25 cellular contexts compared by ENCODE assay signal in genomic region chr17:51188321-51188853, GRCh38.
"Had no signal": no experiment of that assay in that cellular context is flagged by ENCODE, and none has a peak within 500 bp of the region (broad histone marks: within the 10 kb centered on the region; RNA-seq: fewer than 3 reads in every experiment).

No MANE protein-coding gene starts in this region.

- H3K4me3 Mint-ChIP-seq: activated CD4-positive, alpha-beta memory T cell treated with anti-CD3 and anti-CD28 coated beads for 36 hours; activated naive CD8-positive, alpha-beta T cell; activated T-helper 17 cell treated with anti-CD3 and anti-CD28 coated beads, Interleukin-2, amount 50 U/mL, for 72 hours; central memory CD8-positive, alpha-beta T cell; natural killer cell; stimulated activated naive CD8-positive, alpha-beta T cell treated with anti-CD3 and anti-CD28 coated beads, Interleukin-15, Interleukin-2, amounts not matched to agents 100 ng/mL and 50 ng/mL, for 24 hours; T-helper 17 cell had no signal

- FAIRE-seq: colon had no signal

- H3K27me3 ChIP-seq: adrenal gland, ascending aorta, gastroesophageal sphincter, heart left ventricle, ovary, thyroid gland had no signal

- H3K36me3 ChIP-seq: ovary had no signal

- H3K27me3 Mint-ChIP-seq: activated CD4-positive, alpha-beta memory T cell treated with anti-CD3 and anti-CD28 coated beads for 36 hours; activated naive CD8-positive, alpha-beta T cell; activated T-helper 17 cell treated with anti-CD3 and anti-CD28 coated beads, Interleukin-2, amount 50 U/mL, for 72 hours; central memory CD8-positive, alpha-beta T cell; stimulated activated naive CD8-positive, alpha-beta T cell treated with anti-CD3 and anti-CD28 coated beads, Interleukin-15, Interleukin-2, amounts not matched to agents 100 ng/mL and 50 ng/mL, for 24 hours; T-helper 17 cell had no signal

- H3K9me3 Mint-ChIP-seq: activated CD4-positive, alpha-beta memory T cell treated with anti-CD3 and anti-CD28 coated beads for 36 hours; activated T-helper 17 cell treated with anti-CD3 and anti-CD28 coated beads, Interleukin-2, amount 50 U/mL, for 72 hours; central memory CD8-positive, alpha-beta T cell; natural killer cell; stimulated activated naive CD8-positive, alpha-beta T cell treated with anti-CD3 and anti-CD28 coated beads, Interleukin-15, Interleukin-2, amounts not matched to agents 100 ng/mL and 50 ng/mL, for 24 hours had no signal

- H3K4me3 ChIP-seq: adrenal gland, ascending aorta, gastroesophageal sphincter, heart left ventricle, ovary, prostate gland, thyroid gland had no signal

- H3K4me1 Mint-ChIP-seq: central memory CD8-positive, alpha-beta T cell; natural killer cell had no signal

- DNase-seq: activated CD4-positive, alpha-beta memory T cell treated with anti-CD3 and anti-CD28 coated beads for 36 hours; activated CD4-positive, alpha-beta T cell treated with anti-CD3 and anti-CD28 coated beads for 48 hours; activated T-cell treated with anti-CD3 and anti-CD28 coated beads, Interleukin-2, amount 50 U/mL, for 1 hour; adrenal gland; effector memory CD4-positive, alpha-beta T cell; heart left ventricle; islet precursor cell; left cardiac atrium; midbrain; natural killer cell; ovary; stimulated activated CD4-positive, alpha-beta T cell treated with anti-CD3 and anti-CD28 coated beads, Interleukin-12 subunit alpha, Interleukin-12 subunit beta, amount 100 ng/mL, for 4 hours; stimulated activated CD4-positive, alpha-beta T cell treated with anti-CD3 and anti-CD28 coated beads, Interleukin-4, amount 100 ng/mL, for 4 hours; substantia nigra; T-helper 17 cell; thyroid gland had no signal

- H3K27ac ChIP-seq: adrenal gland, ascending aorta, gastroesophageal sphincter, prostate gland, thyroid gland had no signal

- H3K9me3 ChIP-seq: adrenal gland, ascending aorta, gastroesophageal sphincter, heart left ventricle, ovary, prostate gland, thyroid gland had no signal

- H3K27ac Mint-ChIP-seq: activated CD4-positive, alpha-beta memory T cell treated with anti-CD3 and anti-CD28 coated beads for 36 hours; activated naive CD8-positive, alpha-beta T cell; activated T-helper 17 cell treated with anti-CD3 and anti-CD28 coated beads, Interleukin-2, amount 50 U/mL, for 72 hours; natural killer cell; stimulated activated naive CD8-positive, alpha-beta T cell treated with anti-CD3 and anti-CD28 coated beads, Interleukin-15, Interleukin-2, amounts not matched to agents 100 ng/mL and 50 ng/mL, for 24 hours; T-helper 17 cell had no signal

- H3K4me1 ChIP-seq: adrenal gland, ascending aorta, prostate gland, thyroid gland had no signal

- ATAC-seq: activated T-helper 17 cell treated with anti-CD3 and anti-CD28 coated beads, Interleukin-2, amount 50 U/mL, for 72 hours; esophagus mucosa; gastroesophageal sphincter; heart left ventricle; left cardiac atrium; natural killer cell; T-helper 17 cell had no signal
